9 cellular contexts compared by ENCODE assay signal in genomic region chr17:63399856-63400255, GRCh38. TPM values are rescaled to one million over a fixed set of nuclear protein-coding genes. Genes with fewer than 3 reads are reported as not detected.
DNase-seq lines count a peak whose midpoint lies in the region; ATAC-seq and TF ChIP-seq lines count a peak whose summit lies in the region.
"Had no signal": no experiment of that assay in that cellular context is flagged by ENCODE, and none has a peak within 500 bp of the region (broad histone marks: within the 10 kb centered on the region; RNA-seq: fewer than 3 reads in every experiment).

No MANE protein-coding gene starts in this region.

- H3K4me1 Mint-ChIP-seq in HFFc6 (ENCODE audit: low read depth), result peaks cover 82% of the 10 kb centered on the region
- peaks cover 5% of the 10 kb centered on the region for H3K4me1 Mint-ChIP-seq in activated T-helper 17 cell treated with anti-CD3 and anti-CD28 coated beads, Interleukin-2, amount 50 U/mL, for 72 hours
- H3K4me1 Mint-ChIP-seq in immature natural killer cell, result no peaks in the 10 kb centered on the region
- peaks cover 7% of the 10 kb centered on the region for H3K4me1 Mint-ChIP-seq in activated T-helper 1 cell treated with anti-CD3 and anti-CD28 coated beads, Interleukin-12 subunit alpha, Interleukin-12 subunit beta, Interleukin-2, Interleukin-4 antibody, amounts not matched to agents 30 ng/mL and 10 ng/mL and 1 ng/mL, durations not matched to agents 14 hours and 24 hours and 36 hours (ENCODE audit: low read depth)

- peak overlapping the region in 1 of 4 donors; percentile 40 for H3K27ac ChIP-seq in body of pancreas
- peak overlapping the region; percentile 28 for H3K27ac ChIP-seq in skeletal muscle tissue (ENCODE audit: low read depth, low read length)

- intact Hi-C loops in body of pancreas (cut with DNase I), result loop anchor here (10.0 kb wide), 1 partner anchor 695 kb away; no protein-coding TSS in a partner anchor
- intact Hi-C loops in activated T-helper 1 cell treated with anti-CD3 and anti-CD28 coated beads, Interleukin-12 subunit alpha, Interleukin-12 subunit beta, Interleukin-2, Interleukin-4 antibody, amounts not matched to agents 30 ng/mL and 10 ng/mL and 1 ng/mL, durations not matched to agents 14 hours and 24 hours and 36 hours (cut with micrococcal nuclease), result no loop called here

- H3K9me3 Mint-ChIP-seq in HFFc6, result no peaks in the 10 kb centered on the region
- no peaks in the 10 kb centered on the region for H3K9me3 Mint-ChIP-seq in activated T-helper 17 cell treated with anti-CD3 and anti-CD28 coated beads, Interleukin-2, amount 50 U/mL, for 72 hours
- H3K9me3 Mint-ChIP-seq in immature natural killer cell, result no peaks in the 10 kb centered on the region
- H3K9me3 Mint-ChIP-seq in activated T-helper 1 cell treated with anti-CD3 and anti-CD28 coated beads, Interleukin-12 subunit alpha, Interleukin-12 subunit beta, Interleukin-2, Interleukin-4 antibody, amounts not matched to agents 30 ng/mL and 10 ng/mL and 1 ng/mL, durations not matched to agents 14 hours and 24 hours and 36 hours, result no peaks in the 10 kb centered on the region

- H3K36me3 Mint-ChIP-seq in HFFc6 (ENCODE audit: low read depth) (peaks cover 62% of the 10 kb centered on the region), immature natural killer cell (peaks cover 10 to 31% (median 14%) of the 10 kb centered on the region in 3 donors)
- H3K36me3 Mint-ChIP-seq in activated T-helper 17 cell treated with anti-CD3 and anti-CD28 coated beads, Interleukin-2, amount 50 U/mL, for 72 hours (ENCODE audit: low read depth), result peaks cover 25% of the 10 kb centered on the region
- no peaks in the 10 kb centered on the region for H3K36me3 Mint-ChIP-seq in activated T-helper 1 cell treated with anti-CD3 and anti-CD28 coated beads, Interleukin-12 subunit alpha, Interleukin-12 subunit beta, Interleukin-2, Interleukin-4 antibody, amounts not matched to agents 30 ng/mL and 10 ng/mL and 1 ng/mL, durations not matched to agents 14 hours and 24 hours and 36 hours (ENCODE audit: low read depth)

- H3K4me1 ChIP-seq in body of pancreas, result no peaks in the 10 kb centered on the region
- peaks cover 6 to 13% (median 13%) of the 10 kb centered on the region in 3 donors for H3K4me1 ChIP-seq in skeletal muscle tissue (ENCODE audit: control insufficient read depth in 3 of 3, insufficient read depth in 3 of 3, low read length in 3 of 3)

- TF ChIP-seq CTCF in HFFc6 (IDR thresholded peaks at IDR 0.05) (no peak), body of pancreas (IDR thresholded peaks at IDR 0.05) (no peak)

- peak overlapping the region; percentile 69 for H3K4me3 Mint-ChIP-seq in HFFc6
- no peak overlapping the region for H3K4me3 Mint-ChIP-seq in activated T-helper 17 cell treated with anti-CD3 and anti-CD28 coated beads, Interleukin-2, amount 50 U/mL, for 72 hours
- H3K4me3 Mint-ChIP-seq in immature natural killer cell, result no peak overlapping the region
- H3K4me3 Mint-ChIP-seq in activated T-helper 1 cell treated with anti-CD3 and anti-CD28 coated beads, Interleukin-12 subunit alpha, Interleukin-12 subunit beta, Interleukin-2, Interleukin-4 antibody, amounts not matched to agents 30 ng/mL and 10 ng/mL and 1 ng/mL, durations not matched to agents 14 hours and 24 hours and 36 hours, result no peak overlapping the region

- 72 to 74% methylated on average over 4 of the region's 4 CpGs for WGBS in body of pancreas, 2 donors

- TF ChIP-seq POLR2A in body of pancreas (IDR thresholded peaks at IDR 0.05), result no peak

- DNase-seq in HFFc6 (peak; percentile 25), body of pancreas (peak in 3 of 4 donors; percentile 28 to 48 (median 28)), islet precursor cell (peak; percentile 53), T-helper 2 cell (no peak), immature natural killer cell (no peak)
- DNase-seq in activated T-helper 1 cell treated with anti-CD3 and anti-CD28 coated beads, Interleukin-12 subunit alpha, Interleukin-12 subunit beta, Interleukin-2, Interleukin-4 antibody, amounts not matched to agents 30 ng/mL and 10 ng/mL and 1 ng/mL, durations not matched to agents 14 hours and 24 hours and 36 hours (ENCODE audit: low spot score), result no peak
- DNase-seq: NCI-H2081 treated with DMSO at 0.1 percent for 48 hours had no signal

- H3K27me3 Mint-ChIP-seq in HFFc6 (ENCODE audit: insufficient read depth), result peaks cover 9% of the 10 kb centered on the region
- H3K27me3 Mint-ChIP-seq in activated T-helper 17 cell treated with anti-CD3 and anti-CD28 coated beads, Interleukin-2, amount 50 U/mL, for 72 hours, result no peaks in the 10 kb centered on the region
- no peaks in the 10 kb centered on the region for H3K27me3 Mint-ChIP-seq in immature natural killer cell (ENCODE audit: low read depth in 3 of 3)
- peaks cover 2% of the 10 kb centered on the region for H3K27me3 Mint-ChIP-seq in activated T-helper 1 cell treated with anti-CD3 and anti-CD28 coated beads, Interleukin-12 subunit alpha, Interleukin-12 subunit beta, Interleukin-2, Interleukin-4 antibody, amounts not matched to agents 30 ng/mL and 10 ng/mL and 1 ng/mL, durations not matched to agents 14 hours and 24 hours and 36 hours (ENCODE audit: insufficient read depth)

- H3K27me3 ChIP-seq in body of pancreas (no peaks in the 10 kb centered on the region), skeletal muscle tissue (ENCODE audit: control insufficient read depth in 3 of 3, insufficient read depth in 3 of 3, low read length in 3 of 3) (no peaks in the 10 kb centered on the region)

- no peak overlapping the region for H3K9ac ChIP-seq in skeletal muscle tissue (ENCODE audit: low read depth in 1 of 3, low read length in 3 of 3)

- H3K9me3 ChIP-seq in body of pancreas, result no peaks in the 10 kb centered on the region
- no peaks in the 10 kb centered on the region for H3K9me3 ChIP-seq in skeletal muscle tissue (ENCODE audit: control insufficient read depth in 3 of 3, low read length in 3 of 3)

- peak overlapping the region; percentile 88 for H3K27ac Mint-ChIP-seq in HFFc6
- no peak overlapping the region for H3K27ac Mint-ChIP-seq in activated T-helper 17 cell treated with anti-CD3 and anti-CD28 coated beads, Interleukin-2, amount 50 U/mL, for 72 hours
- H3K27ac Mint-ChIP-seq in immature natural killer cell, result no peak overlapping the region
- H3K27ac Mint-ChIP-seq in activated T-helper 1 cell treated with anti-CD3 and anti-CD28 coated beads, Interleukin-12 subunit alpha, Interleukin-12 subunit beta, Interleukin-2, Interleukin-4 antibody, amounts not matched to agents 30 ng/mL and 10 ng/mL and 1 ng/mL, durations not matched to agents 14 hours and 24 hours and 36 hours, result no peak overlapping the region

- H3K4me3 ChIP-seq in body of pancreas (no peak overlapping the region), skeletal muscle tissue (ENCODE audit: low read length in 3 of 3) (no peak overlapping the region)

- peak; percentile 65 for ATAC-seq in body of pancreas
- no peak for ATAC-seq in activated T-helper 17 cell treated with anti-CD3 and anti-CD28 coated beads, Interleukin-2, amount 50 U/mL, for 72 hours (replicated peaks)

- H3K36me3 ChIP-seq in body of pancreas (replicated peaks in 1 of 2; ENCODE audit: insufficient read depth in 1 of 2, low read depth in 2 of 2) (no peaks in the 10 kb centered on the region), skeletal muscle tissue (ENCODE audit: control insufficient read depth in 3 of 3, insufficient read depth in 3 of 3, low read length in 3 of 3) (no peaks in the 10 kb centered on the region)

RNA-seq across cellular contexts. Expression of gene CYB561, which starts 46.2 kb away (rescaled TPM):
- total RNA-seq in HFFc6 (2021; fragmentation: NEBNext Ultra II Directional; extraction: Animal tissue kit (Norgen Biotek cat#: 25700)), result 10 to 100 TPM in 4 of 6 experiments, 1 to 10 TPM in 2; 5.5 to 21.4 (median 15.9) TPM
- total RNA-seq in body of pancreas (100 to 1,000 TPM in 1 of 2 donors, 10 to 100 TPM in 1; 61.5 to 137 TPM), skeletal muscle tissue (4.2 TPM)
- total RNA-seq in activated T-helper 17 cell treated with anti-CD3 and anti-CD28 coated beads, Interleukin-2, amount 50 U/mL, for 72 hours, result 10 to 100 TPM in 1 of 2 donors, 1 to 10 TPM in 1; 6.7 to 10.8 TPM
- 10 to 100 TPM; 13.7 to 22.4 (median 21.0) TPM for polyA plus RNA-seq in immature natural killer cell
- total RNA-seq in activated T-helper 1 cell treated with anti-CD3 and anti-CD28 coated beads, Interleukin-12 subunit alpha, Interleukin-12 subunit beta, Interleukin-2, Interleukin-4 antibody, amounts not matched to agents 30 ng/mL and 10 ng/mL and 1 ng/mL, durations not matched to agents 14 hours and 24 hours and 36 hours, result 1.9 and 2.9 TPM in 2 replicates

Comparison
In these comparisons a context has a peak if more than half of its experiments do, and no peak if none do; other contexts are left out.
1. DNase-seq: peak in HFFc6 (single experiment), body of pancreas (3 of 4) and islet precursor cell (single experiment); none in T-helper 2 cell (0 of 5), immature natural killer cell (0 of 3) and activated T-helper 1 cell treated with anti-CD3 and anti-CD28 coated beads, Interleukin-12 subunit alpha, Interleukin-12 subunit beta, Interleukin-2, Interleukin-4 antibody, amounts not matched to agents 30 ng/mL and 10 ng/mL and 1 ng/mL, durations not matched to agents 14 hours and 24 hours and 36 hours (single experiment).